Comparison of ENCODE assay signal across 8 cellular contexts in genomic region chr13:108215428-108215827, GRCh38. TPM values are rescaled to one million over a fixed set of nuclear protein-coding genes. Genes with fewer than 3 reads are reported as not detected.
DNase-seq lines count a peak whose midpoint lies in the region; ATAC-seq and TF ChIP-seq lines count a peak whose summit lies in the region.

Gene LIG4 (minus strand): TSS chr13:108215536. CDS start chr13:108211268, 4,268 bp downstream.

- H3K27ac Mint-ChIP-seq in activated naive CD8-positive, alpha-beta T cell treated with anti-CD3 and anti-CD28 coated beads for 36 hours: peak within 1 kb of the TSS; percentile 72

- no peak for TF ChIP-seq POLR2A in ovary (IDR thresholded peaks at IDR 0.05)

- intact Hi-C loops in Right ventricle myocardium inferior (cut with DNase I): no loop called here
- intact Hi-C loops in ovary (cut with DNase I): no loop called here

- H3K9me3 ChIP-seq in ovary (no peaks in the 10 kb centered on the region), thymus (ENCODE audit: control insufficient read depth) (no peaks in the 10 kb centered on the region)

- H3K4me3 ChIP-seq in ovary (peak within 1 kb of the TSS; percentile 41), thymus (ENCODE audit: low read length) (peak within 1 kb of the TSS; percentile 69)

- TF ChIP-seq CTCF in GM10266 (IDR thresholded peaks at IDR 0.05; ENCODE audit: control insufficient read depth, insufficient read depth, low read depth, missing control alignments): no peak
- no peak for TF ChIP-seq CTCF in ovary (IDR thresholded peaks at IDR 0.05)

- H3K36me3 Mint-ChIP-seq in activated naive CD8-positive, alpha-beta T cell treated with anti-CD3 and anti-CD28 coated beads for 36 hours: peaks cover 29% of the 10 kb centered on the region

- H3K4me1 ChIP-seq in ovary (ENCODE audit: insufficient read depth) (peaks cover 9% of the 10 kb centered on the region), thymus (ENCODE audit: control insufficient read depth, insufficient read depth, low read length) (peaks cover 13% of the 10 kb centered on the region)

- peaks cover 37% of the 10 kb centered on the region for H3K4me1 Mint-ChIP-seq in activated naive CD8-positive, alpha-beta T cell treated with anti-CD3 and anti-CD28 coated beads for 36 hours

- peak; percentile 63 for ATAC-seq in HG02623 (IDR thresholded peaks at IDR 0.05; ENCODE audit: unreplicated experiment)
- ATAC-seq in Right ventricle myocardium inferior: peak; percentile 88

- no peak for TF ChIP-seq EP300 in ovary (IDR thresholded peaks at IDR 0.05)

- H3K27me3 Mint-ChIP-seq in activated naive CD8-positive, alpha-beta T cell treated with anti-CD3 and anti-CD28 coated beads for 36 hours: peaks cover 4% of the 10 kb centered on the region

- H3K27me3 ChIP-seq in ovary (no peaks in the 10 kb centered on the region), thymus (ENCODE audit: control insufficient read depth, insufficient read depth) (no peaks in the 10 kb centered on the region)

- peaks cover 7% of the 10 kb centered on the region for H3K9me3 Mint-ChIP-seq in activated naive CD8-positive, alpha-beta T cell treated with anti-CD3 and anti-CD28 coated beads for 36 hours

- WGBS in ovary, 3 donors: 0 to 1% (median 1%) methylated on average over 10 to 26 of the region's 26 CpGs
- under 1% methylated on average over 25 of the region's 26 CpGs for WGBS in thymus

- peak within 1 kb of the TSS; percentile 91 for H3K4me3 Mint-ChIP-seq in activated naive CD8-positive, alpha-beta T cell treated with anti-CD3 and anti-CD28 coated beads for 36 hours

- H3K27ac ChIP-seq in ovary (no peak within 1 kb of the TSS), thymus (ENCODE audit: low read depth) (peak within 1 kb of the TSS; percentile 91)

- no peaks in the 10 kb centered on the region for H3K36me3 ChIP-seq in ovary
- no peaks in the 10 kb centered on the region for H3K36me3 ChIP-seq in thymus (ENCODE audit: control insufficient read depth, insufficient read depth)

- peak; percentile 95 for DNase-seq in GM10266 (ENCODE audit: extremely low spot score)
- DNase-seq in NCI-H1105 (lab: John Stamatoyannopoulos, UW): peak; percentile 100
- DNase-seq in SKM-1 (lab: John Stamatoyannopoulos, UW; ENCODE audit: unreplicated experiment): peak; percentile 48
- peak; percentile 92 for DNase-seq in activated naive CD8-positive, alpha-beta T cell treated with anti-CD3 and anti-CD28 coated beads for 36 hours
- peak; percentile 97 for DNase-seq in Right ventricle myocardium inferior (ENCODE audit: missing footprints)
- peak; percentile 85 to 93 (median 89) for DNase-seq in ovary

RNA-seq across cellular contexts. Expression of gene LIG4, which starts in this region (rescaled TPM):
- 1 to 10 TPM; 8.9 to 9.1 TPM for total RNA-seq in activated naive CD8-positive, alpha-beta T cell treated with anti-CD3 and anti-CD28 coated beads for 36 hours
- total RNA-seq in Right ventricle myocardium inferior (7.8 TPM), ovary (1 to 10 TPM; 4.3 to 7.2 (median 5.1) TPM)
- polyA plus RNA-seq in ovary (1 to 10 TPM; 3.5 to 6.6 TPM), thymus (22.3 TPM)

Comparison
In these comparisons a context has a peak if more than half of its experiments do, and no peak if none do; other contexts are left out.
1. DNase-seq: peak in every context shown above with its lines; median percentile 100 in NCI-H1105; 97 in Right ventricle myocardium inferior; 95 in GM10266; 92 in activated naive CD8-positive, alpha-beta T cell treated with anti-CD3 and anti-CD28 coated beads for 36 hours; 89 in ovary; 48 in SKM-1.